In genomic region chr11:34266090-34266912, GRCh38 we compare ENCODE assay signal across 8 cellular contexts.
DNase-seq lines count a peak whose midpoint lies in the region; ATAC-seq, FAIRE-seq and TF ChIP-seq lines count a peak whose summit lies in the region.

No MANE protein-coding gene starts in this region.

- intact Hi-C loops in HepG2 (cut with micrococcal nuclease; ENCODE audit: unreplicated experiment) (loop anchor here (5.0 kb wide), 1 partner anchor 91 kb away; the partner anchor contains the start of gene ABTB2), right lobe of liver (cut with DNase I) (no loop called here), aorta (cut with DNase I) (no loop called here)
- intact Hi-C loops in activated T-helper 1 cell treated with anti-CD3 and anti-CD28 coated beads, Interleukin-12 subunit alpha, Interleukin-12 subunit beta, Interleukin-2, Interleukin-4 antibody, amounts not matched to agents 30 ng/mL and 10 ng/mL and 1 ng/mL, durations not matched to agents 14 hours and 24 hours and 36 hours (cut with micrococcal nuclease) = no loop called here

- H3K9ac ChIP-seq in HepG2 (ENCODE audit: insufficient read depth, low read depth, low read length) = no peak overlapping the region

- H3K27ac Mint-ChIP-seq in activated T-helper 1 cell treated with anti-CD3 and anti-CD28 coated beads, Interleukin-12 subunit alpha, Interleukin-12 subunit beta, Interleukin-2, Interleukin-4 antibody, amounts not matched to agents 30 ng/mL and 10 ng/mL and 1 ng/mL, durations not matched to agents 14 hours and 24 hours and 36 hours = no peak overlapping the region

- no peak for TF ChIP-seq EP300 in HepG2 (IDR thresholded peaks at IDR 0.05; ENCODE audit: low read depth in 2 of 2, low read length in 2 of 2)
- no peak for TF ChIP-seq EP300 in HepG2 (CRISPR knock-in tag; IDR thresholded peaks at IDR 0.05; ENCODE audit: borderline replicate concordance)

- peak overlapping the region; percentile 36 for H3K27ac ChIP-seq in HepG2 (ENCODE audit: extremely low read length, insufficient read depth, low read length)
- H3K27ac ChIP-seq in right lobe of liver = no peak overlapping the region
- peak overlapping the region in 1 of 2 donors; percentile 54 for H3K27ac ChIP-seq in aorta (ENCODE audit: low read depth in 1 of 2, low read length in 2 of 2)

- TF ChIP-seq CTCF in HepG2 (CRISPR knock-in tag; IDR thresholded peaks at IDR 0.05) (no peak), right lobe of liver (IDR thresholded peaks at IDR 0.05) (no peak), kidney epithelial cell (IDR thresholded peaks at IDR 0.05; ENCODE audit: insufficient read depth, low read length, poor library complexity, severe bottlenecking) (no peak)

- POLR2A ChIA-PET in HepG2 (lab: Yijun Ruan, JAX) = no interaction called here

- peak; percentile 34 for ATAC-seq in HepG2
- no peak for ATAC-seq in right lobe of liver
- peak; percentile 55 for ATAC-seq in aorta (ENCODE audit: low FRiP score)
- ATAC-seq in HG03025 (IDR thresholded peaks at IDR 0.05; ENCODE audit: low FRiP score, unreplicated experiment) = no peak

- CTCF ChIA-PET in HepG2 (lab: Yijun Ruan, JAX; ENCODE audit: low intra/inter-chr PET ratio, low total read pairs) = no interaction called here

- WGBS in HepG2 (ENCODE audit: low lambda C conversion rate) = 67% methylated on average over 10 of the region's 11 CpGs
- 61% methylated on average over 9 of the region's 11 CpGs for WGBS in right lobe of liver (ENCODE audit: insufficient coverage, low coverage, low lambda C conversion rate, missing lambda C conversion rate)
- 39 to 40% methylated on average over 11 of the region's 11 CpGs for WGBS in aorta, 2 donors

- no TSS peak for BruUV-seq in HepG2 (replicated peaks; lab: Mats Ljungman, UMichigan)

- no peak overlapping the region; the same call in 1 of the 2 replicates for H3K4me2 ChIP-seq in HepG2 (ENCODE audit: low read depth, low read length)

- H3K4me1 ChIP-seq in HepG2 (ENCODE audit: insufficient read depth, low read length) = peaks cover 94% of the 10 kb centered on the region
- H3K4me1 ChIP-seq in right lobe of liver = peaks cover 0 to 23% (median 9%) of the 10 kb centered on the region in 4 donors
- H3K4me1 ChIP-seq in aorta (ENCODE audit: control insufficient read depth in 1 of 2, insufficient read depth in 2 of 2, low read length in 2 of 2) = no peaks in the 10 kb centered on the region

- no peak overlapping the region for H2AFZ ChIP-seq in HepG2 (ENCODE audit: low read length)

- DNase-seq in HepG2 (ENCODE audit: low spot score) (no peak), right lobe of liver (no peak), amygdala (lab: John Stamatoyannopoulos, UW) (peak in 40 of 56 donors; percentile 15 to 73 (median 42)), kidney epithelial cell (ENCODE audit: low read depth) (peak; percentile 92), aorta (peak in 1 of 2 donors; percentile 63), DMS114 treated with DMSO at 0.1 percent for 48 hours (lab: John Stamatoyannopoulos, UW; ENCODE audit: unreplicated experiment) (no peak)
- DNase-seq in activated T-helper 1 cell treated with anti-CD3 and anti-CD28 coated beads, Interleukin-12 subunit alpha, Interleukin-12 subunit beta, Interleukin-2, Interleukin-4 antibody, amounts not matched to agents 30 ng/mL and 10 ng/mL and 1 ng/mL, durations not matched to agents 14 hours and 24 hours and 36 hours (ENCODE audit: low spot score) = no peak

- H3K36me3 Mint-ChIP-seq in activated T-helper 1 cell treated with anti-CD3 and anti-CD28 coated beads, Interleukin-12 subunit alpha, Interleukin-12 subunit beta, Interleukin-2, Interleukin-4 antibody, amounts not matched to agents 30 ng/mL and 10 ng/mL and 1 ng/mL, durations not matched to agents 14 hours and 24 hours and 36 hours (ENCODE audit: low read depth) = no peaks in the 10 kb centered on the region

- H3K27me3 Mint-ChIP-seq in activated T-helper 1 cell treated with anti-CD3 and anti-CD28 coated beads, Interleukin-12 subunit alpha, Interleukin-12 subunit beta, Interleukin-2, Interleukin-4 antibody, amounts not matched to agents 30 ng/mL and 10 ng/mL and 1 ng/mL, durations not matched to agents 14 hours and 24 hours and 36 hours (ENCODE audit: insufficient read depth) = peaks cover 15% of the 10 kb centered on the region

- peaks cover 0 to 4% of the 10 kb centered on the region in 2 experiments; a peak in 1 of 5 replicates for H3K36me3 ChIP-seq in HepG2 (replicated peaks in 1 of 2; ENCODE audit: control insufficient read depth in 1 of 2, insufficient read depth in 2 of 2, low read length in 2 of 2)
- no peaks in the 10 kb centered on the region for H3K36me3 ChIP-seq in right lobe of liver
- peaks cover 1% of the 10 kb centered on the region for H3K36me3 ChIP-seq in kidney epithelial cell (ENCODE audit: control insufficient read depth, insufficient read depth, low read length)
- no peaks in the 10 kb centered on the region for H3K36me3 ChIP-seq in aorta (ENCODE audit: control insufficient read depth in 1 of 2, insufficient read depth in 2 of 2, low read length in 1 of 2)

- H3K27me3 ChIP-seq in HepG2 (ENCODE audit: control insufficient read depth in 1 of 2, insufficient read depth in 2 of 2, low read length in 2 of 2) (no peaks in the 10 kb centered on the region), right lobe of liver (no peaks in the 10 kb centered on the region), kidney epithelial cell (ENCODE audit: control insufficient read depth, insufficient read depth, low read length) (no peaks in the 10 kb centered on the region), aorta (ENCODE audit: control insufficient read depth in 1 of 2, insufficient read depth in 2 of 2, low read length in 1 of 2) (no peaks in the 10 kb centered on the region)

- TF ChIP-seq RAD21 in HepG2 (CRISPR knock-in tag; IDR thresholded peaks at IDR 0.05) = no peak

- H3K4me1 Mint-ChIP-seq in activated T-helper 1 cell treated with anti-CD3 and anti-CD28 coated beads, Interleukin-12 subunit alpha, Interleukin-12 subunit beta, Interleukin-2, Interleukin-4 antibody, amounts not matched to agents 30 ng/mL and 10 ng/mL and 1 ng/mL, durations not matched to agents 14 hours and 24 hours and 36 hours (ENCODE audit: low read depth) = peaks cover 12% of the 10 kb centered on the region

- no peak for TF ChIP-seq POLR2A in HepG2 (IDR thresholded peaks at IDR 0.05; ENCODE audit: insufficient read depth in 1 of 2, low read depth in 2 of 2, low read length in 2 of 2)
- no peak for TF ChIP-seq POLR2A in right lobe of liver (IDR thresholded peaks at IDR 0.05)

- no peaks in the 10 kb centered on the region for H3K9me3 ChIP-seq in HepG2 (ENCODE audit: low read length)
- no peaks in the 10 kb centered on the region for H3K9me3 ChIP-seq in right lobe of liver
- H3K9me3 ChIP-seq in aorta (ENCODE audit: control insufficient read depth, low read length) = no peaks in the 10 kb centered on the region

- no peak overlapping the region for H3K4me3 Mint-ChIP-seq in activated T-helper 1 cell treated with anti-CD3 and anti-CD28 coated beads, Interleukin-12 subunit alpha, Interleukin-12 subunit beta, Interleukin-2, Interleukin-4 antibody, amounts not matched to agents 30 ng/mL and 10 ng/mL and 1 ng/mL, durations not matched to agents 14 hours and 24 hours and 36 hours

- FAIRE-seq in HepG2 (lab: Jason Lieb, UNC) = no peak

- H3K4me3 ChIP-seq in HepG2 (replicated peaks in 1 of 3; ENCODE audit: insufficient read depth in 1 of 3, low read depth in 2 of 3, low read length in 3 of 3) = no peak overlapping the region
- H3K4me3 ChIP-seq in right lobe of liver = no peak overlapping the region
- H3K4me3 ChIP-seq in kidney epithelial cell (ENCODE audit: low read depth, low read length) = no peak overlapping the region
- H3K4me3 ChIP-seq in aorta (ENCODE audit: low read length in 2 of 2) = no peak overlapping the region

- peaks cover 11% of the 10 kb centered on the region for H3K79me2 ChIP-seq in HepG2 (ENCODE audit: insufficient read depth, low read length)

- no peaks in the 10 kb centered on the region for H4K20me1 ChIP-seq in HepG2 (ENCODE audit: insufficient read depth, low read length)

- in situ Hi-C loops in HepG2 (cut with HindIII; ENCODE audit: extremely low pct_ligation_motif_present, low pct_unique_long_range_greater_than_20kb) = no loop called here

- no peaks in the 10 kb centered on the region for H3K9me3 Mint-ChIP-seq in activated T-helper 1 cell treated with anti-CD3 and anti-CD28 coated beads, Interleukin-12 subunit alpha, Interleukin-12 subunit beta, Interleukin-2, Interleukin-4 antibody, amounts not matched to agents 30 ng/mL and 10 ng/mL and 1 ng/mL, durations not matched to agents 14 hours and 24 hours and 36 hours

TF ChIP-seq in HepG2, 621 proteins besides CTCF, POLR2A, EP300 and RAD21:
- TF ChIP-seq ZNF121 (CRISPR knock-in tag; IDR thresholded peaks at IDR 0.05) = peak; percentile 96
- TF ChIP-seq ZMYM3 (CRISPR knock-in tag; IDR thresholded peaks at IDR 0.05) = peak; percentile 68
- TF ChIP-seq ZNF724P (CRISPR knock-in tag; IDR thresholded peaks at IDR 0.05; ENCODE audit: borderline replicate concordance) = no peak
- peak; percentile 37 for TF ChIP-seq PAXIP1 (CRISPR knock-in tag; conservative IDR thresholded peaks at IDR 0.05)
- peak; percentile 52; the same call in 1 of the 2 replicates for TF ChIP-seq ZBTB38 (CRISPR knock-in tag; IDR thresholded peaks at IDR 0.05)

Comparison
In these comparisons a context has a peak if more than half of its experiments do, and no peak if none do; other contexts are left out.
1. ATAC-seq: peak in HepG2 (single experiment) and aorta (single experiment); none in right lobe of liver (0 of 4) and HG03025 (single experiment).
2. DNase-seq: peak in amygdala (40 of 56) and kidney epithelial cell (single experiment); none in HepG2 (single experiment), right lobe of liver (0 of 3), DMS114 treated with DMSO at 0.1 percent for 48 hours (single experiment) and activated T-helper 1 cell treated with anti-CD3 and anti-CD28 coated beads, Interleukin-12 subunit alpha, Interleukin-12 subunit beta, Interleukin-2, Interleukin-4 antibody, amounts not matched to agents 30 ng/mL and 10 ng/mL and 1 ng/mL, durations not matched to agents 14 hours and 24 hours and 36 hours (single experiment).